In genomic region chr10:3893904-3894563, GRCh38 we compare ENCODE assay signal across 1 cellular context.
A peak's percentile ranks its signal among the peaks of the same experiment; 100 is the strongest.
TF ChIP-seq lines count a peak whose summit lies in the region.

No MANE protein-coding gene starts in this region.

TF ChIP-seq in IMR-90, 13 proteins besides CTCF, POLR2A, EP300 and RAD21:
- TF ChIP-seq RCOR1 (IDR thresholded peaks at IDR 0.05; ENCODE audit: insufficient replicate concordance, low read length) (no peak), CEBPB (IDR thresholded peaks at IDR 0.05; ENCODE audit: low read depth, low read length) (peak; percentile 50; the same call in 1 of the 2 replicates)
TF ChIP-seq in IMR-90: peak in this region for 1.
